In genomic region chr16:88731699-88732098, GRCh38 we compare ENCODE assay signal across 15 cellular contexts. TPM values are rescaled to one million over a fixed set of nuclear protein-coding genes. Genes with fewer than 3 reads are reported as not detected.
A peak's percentile ranks its signal among the peaks of the same experiment; 100 is the strongest.
DNase-seq lines count a peak whose midpoint lies in the region; ATAC-seq, FAIRE-seq and TF ChIP-seq lines count a peak whose summit lies in the region.
"Had no signal": no experiment of that assay in that cellular context is flagged by ENCODE, and none has a peak within 500 bp of the region (broad histone marks: within the 10 kb centered on the region; RNA-seq: fewer than 3 reads in every experiment).

No MANE protein-coding gene starts in this region.

- TF ChIP-seq CTCF in HepG2 (CRISPR knock-in tag; IDR thresholded peaks at IDR 0.05): no peak

- TF ChIP-seq POLR2A in HepG2 (IDR thresholded peaks at IDR 0.05; ENCODE audit: insufficient read depth in 1 of 2, low read depth in 2 of 2, low read length in 2 of 2): no peak

- TF ChIP-seq EP300 in HepG2 (IDR thresholded peaks at IDR 0.05; ENCODE audit: low read depth in 2 of 2, low read length in 2 of 2) (no peak), HepG2 (CRISPR knock-in tag; IDR thresholded peaks at IDR 0.05; ENCODE audit: borderline replicate concordance) (no peak)

- H3K27me3 ChIP-seq in H7 (ENCODE audit: control insufficient read depth, insufficient read depth, low read length) (no peaks in the 10 kb centered on the region), HepG2 (ENCODE audit: control insufficient read depth in 1 of 2, insufficient read depth in 2 of 2, low read length in 2 of 2) (no peaks in the 10 kb centered on the region)

- intact Hi-C loops in HepG2 (cut with micrococcal nuclease; ENCODE audit: unreplicated experiment): no loop called here

- BruUV-seq in HepG2 (replicated peaks; lab: Mats Ljungman, UMichigan): no TSS peak

- in situ Hi-C loops in HepG2 (cut with HindIII; ENCODE audit: extremely low pct_ligation_motif_present, low pct_unique_long_range_greater_than_20kb): no loop called here

- H4K20me1 ChIP-seq in HepG2 (ENCODE audit: insufficient read depth, low read length): no peaks in the 10 kb centered on the region

- no peaks in the 10 kb centered on the region for H3K79me2 ChIP-seq in HepG2 (ENCODE audit: insufficient read depth, low read length)

- H3K4me3 ChIP-seq in H7 (ENCODE audit: insufficient read depth, low read depth, low read length) (no peak overlapping the region), HepG2 (replicated peaks in 1 of 3; ENCODE audit: insufficient read depth in 1 of 3, low read depth in 2 of 3, low read length in 3 of 3) (no peak overlapping the region)
- H3K4me3 ChIP-seq: lung, thoracic aorta had no signal

- H3K9me3 ChIP-seq in HepG2 (ENCODE audit: low read length): no peaks in the 10 kb centered on the region
- H3K9me3 ChIP-seq: thoracic aorta had no signal

- H3K36me3 ChIP-seq in H7 (replicated peaks; ENCODE audit: control insufficient read depth, insufficient read depth, low read length): peaks cover 4% of the 10 kb centered on the region
- H3K36me3 ChIP-seq in HepG2 (replicated peaks in 1 of 2; ENCODE audit: control insufficient read depth in 1 of 2, insufficient read depth in 2 of 2, low read length in 2 of 2): peaks cover 41 to 63% of the 10 kb centered on the region in 2 experiments; a peak in 4 of 5 replicates

- H3K9ac ChIP-seq in HepG2 (ENCODE audit: insufficient read depth, low read depth, low read length): no peak overlapping the region

- peak; percentile 83 for DNase-seq in DMS 273 (lab: John Stamatoyannopoulos, UW; ENCODE audit: unreplicated experiment)
- DNase-seq in DMS 273 treated with DMSO at 0.1 percent for 48 hours (lab: John Stamatoyannopoulos, UW): no peak
- DNase-seq in H7: peak; percentile 93
- DNase-seq in SK-N-DZ (ENCODE audit: low spot score): peak; percentile 69
- DNase-seq in HepG2 (ENCODE audit: low spot score): no peak
- DNase-seq in KG1 (lab: John Stamatoyannopoulos, UW): no peak
- DNase-seq: activated naive CD8-positive, alpha-beta T cell treated with anti-CD3 and anti-CD28 coated beads for 36 hours; NCI-H345 had no signal

- no peak overlapping the region for H2AFZ ChIP-seq in HepG2 (ENCODE audit: low read length)

- peak; percentile 18; the same call in 2 of the 3 replicates for ATAC-seq in HepG2
- no peak for ATAC-seq in HG02840 (IDR thresholded peaks at IDR 0.05; ENCODE audit: low FRiP score, unreplicated experiment)
- ATAC-seq in GM18498 (IDR thresholded peaks at IDR 0.05; ENCODE audit: unreplicated experiment): no peak

- CTCF ChIA-PET in HepG2 (lab: Yijun Ruan, JAX; ENCODE audit: low intra/inter-chr PET ratio, low total read pairs): no interaction called here

- H3K4me1 ChIP-seq in HepG2 (ENCODE audit: insufficient read depth, low read length): no peaks in the 10 kb centered on the region

- FAIRE-seq in HepG2 (lab: Jason Lieb, UNC): no peak
- FAIRE-seq: A204.1, TTC549 had no signal

- H3K4me2 ChIP-seq in HepG2 (ENCODE audit: low read depth, low read length): no peak overlapping the region

- no peak overlapping the region for H3K27ac ChIP-seq in HepG2 (ENCODE audit: extremely low read length, insufficient read depth, low read length)
- H3K27ac ChIP-seq: epithelial cell of prostate, thoracic aorta had no signal

- TF ChIP-seq RAD21 in HepG2 (CRISPR knock-in tag; IDR thresholded peaks at IDR 0.05): no peak

- WGBS in HepG2 (ENCODE audit: low lambda C conversion rate): 95% methylated on average over 15 of the region's 15 CpGs

- POLR2A ChIA-PET in HepG2 (lab: Yijun Ruan, JAX): no interaction called here

RNA-seq across cellular contexts. Expression of gene CTU2, which starts 25.4 kb away (rescaled TPM):
- 33.1 and 38.4 TPM in 2 replicates for total RNA-seq in H7 (2014; rRNA removed; shearing (Covaris generic))
- polyA plus RNA-seq in SK-N-DZ (2014; cell fraction: cytosol; rRNA removed): 31.8 and 36.8 TPM in 2 replicates
- polyA plus RNA-seq in SK-N-DZ (2014; cell fraction: nucleus; rRNA removed): 56.6 and 109 TPM in 2 replicates
- 21.9 TPM in 2 replicates for total RNA-seq in HepG2 (2016; rRNA removed; fragmentation: Illumina TruSeq; extraction: Trizol)
- 11.4 and 12.8 TPM in 2 replicates for total RNA-seq in HepG2 (2016; cell fraction: cytosol; rRNA removed; fragmentation: Illumina TruSeq; extraction: Trizol; ENCODE audit: low read depth)
- total RNA-seq in HepG2 (2016; cell fraction: insoluble cytoplasmic fraction; rRNA removed; fragmentation: Illumina TruSeq; extraction: Trizol): 16.8 and 22.4 TPM in 2 replicates
- total RNA-seq in HepG2 (2016; cell fraction: membrane; rRNA removed; fragmentation: Illumina TruSeq; extraction: Trizol): 13.8 and 15.9 TPM in 2 replicates
- 16.7 and 17.2 TPM in 2 replicates for total RNA-seq in HepG2 (2016; cell fraction: nucleus; rRNA removed; fragmentation: Illumina TruSeq; extraction: Trizol)
- 13.3 and 18.5 TPM in 2 replicates for polyA plus RNA-seq in HepG2 (2011; rRNA removed)
- 11.8 and 19.4 TPM in 2 replicates for polyA plus RNA-seq in HepG2 (2011; cell fraction: cytosol; rRNA removed)
- 63.3 and 73.6 TPM in 2 replicates for polyA plus RNA-seq in HepG2 (2011; cell fraction: nucleus; rRNA removed)
- 11.6 and 15.1 TPM in 2 replicates for polyA plus RNA-seq in HepG2 (2012)
- 12.4 and 16.5 TPM in 2 replicates for polyA plus RNA-seq in HepG2 (2016; cell fraction: cytosol; fragmentation: Illumina TruSeq; extraction: Trizol; ENCODE audit: low read depth)
- polyA plus RNA-seq in HepG2 (2016; cell fraction: insoluble cytoplasmic fraction; fragmentation: Illumina TruSeq; extraction: Trizol; ENCODE audit: low read depth): 20.9 and 22.4 TPM in 2 replicates
- polyA plus RNA-seq in HepG2 (2016; cell fraction: membrane; fragmentation: Illumina TruSeq; extraction: Trizol; ENCODE audit: low read depth): 13.3 and 14.9 TPM in 2 replicates
- 39.4 and 44.9 TPM in 2 replicates for polyA plus RNA-seq in HepG2 (2016; cell fraction: nucleus; fragmentation: Illumina TruSeq; extraction: Trizol; ENCODE audit: insufficient read depth, low read depth)
- 23.1 and 25.7 TPM in 2 replicates for polyA minus RNA-seq in HepG2 (2011; rRNA and poly(A)+ RNA removed; ENCODE audit: low replicate concordance)
- 15.2 and 18.6 TPM in 2 replicates for polyA minus RNA-seq in HepG2 (2011; cell fraction: cytosol; rRNA and poly(A)+ RNA removed)
- 19.3 and 20.7 TPM in 2 replicates for polyA minus RNA-seq in HepG2 (2011; cell fraction: nucleus; rRNA and poly(A)+ RNA removed)

RNA-seq across cellular contexts. Expression of gene RNF166, which starts 25.5 kb away (rescaled TPM):
- 44.6 and 45.3 TPM in 2 replicates for total RNA-seq in H7 (2014; rRNA removed; shearing (Covaris generic))
- 50.9 and 65.7 TPM in 2 replicates for polyA plus RNA-seq in SK-N-DZ (2014; cell fraction: cytosol; rRNA removed)
- 115 and 130 TPM in 2 replicates for polyA plus RNA-seq in SK-N-DZ (2014; cell fraction: nucleus; rRNA removed)
- total RNA-seq in HepG2 (2016; rRNA removed; fragmentation: Illumina TruSeq; extraction: Trizol): 15.1 and 23.0 TPM in 2 replicates
- total RNA-seq in HepG2 (2016; cell fraction: cytosol; rRNA removed; fragmentation: Illumina TruSeq; extraction: Trizol; ENCODE audit: low read depth): 36.0 and 37.2 TPM in 2 replicates
- total RNA-seq in HepG2 (2016; cell fraction: insoluble cytoplasmic fraction; rRNA removed; fragmentation: Illumina TruSeq; extraction: Trizol): 17.3 and 23.3 TPM in 2 replicates
- total RNA-seq in HepG2 (2016; cell fraction: membrane; rRNA removed; fragmentation: Illumina TruSeq; extraction: Trizol): 41.6 and 45.9 TPM in 2 replicates
- total RNA-seq in HepG2 (2016; cell fraction: nucleus; rRNA removed; fragmentation: Illumina TruSeq; extraction: Trizol): 14.0 and 14.1 TPM in 2 replicates
- polyA plus RNA-seq in HepG2 (2011; rRNA removed): 21.4 and 26.2 TPM in 2 replicates
- 14.8 and 24.4 TPM in 2 replicates for polyA plus RNA-seq in HepG2 (2011; cell fraction: cytosol; rRNA removed)
- 83.8 and 91.3 TPM in 2 replicates for polyA plus RNA-seq in HepG2 (2011; cell fraction: nucleus; rRNA removed)
- 12.2 and 16.1 TPM in 2 replicates for polyA plus RNA-seq in HepG2 (2012)
- polyA plus RNA-seq in HepG2 (2016; cell fraction: cytosol; fragmentation: Illumina TruSeq; extraction: Trizol; ENCODE audit: low read depth): 22.9 and 25.4 TPM in 2 replicates
- polyA plus RNA-seq in HepG2 (2016; cell fraction: insoluble cytoplasmic fraction; fragmentation: Illumina TruSeq; extraction: Trizol; ENCODE audit: low read depth): 19.2 and 20.2 TPM in 2 replicates
- 32.0 and 34.1 TPM in 2 replicates for polyA plus RNA-seq in HepG2 (2016; cell fraction: membrane; fragmentation: Illumina TruSeq; extraction: Trizol; ENCODE audit: low read depth)
- polyA plus RNA-seq in HepG2 (2016; cell fraction: nucleus; fragmentation: Illumina TruSeq; extraction: Trizol; ENCODE audit: insufficient read depth, low read depth): 36.7 and 43.4 TPM in 2 replicates
- polyA minus RNA-seq in HepG2 (2011; rRNA and poly(A)+ RNA removed; ENCODE audit: low replicate concordance): 11.5 and 25.6 TPM in 2 replicates
- polyA minus RNA-seq in HepG2 (2011; cell fraction: cytosol; rRNA and poly(A)+ RNA removed): 12.9 and 17.8 TPM in 2 replicates
- polyA minus RNA-seq in HepG2 (2011; cell fraction: nucleus; rRNA and poly(A)+ RNA removed): 14.2 and 18.7 TPM in 2 replicates

RNA-seq across cellular contexts. Expression of gene SNAI3, which starts 45.4 kb away (rescaled TPM):
- 2.0 and 2.9 TPM in 2 replicates for total RNA-seq in H7 (2014; rRNA removed; shearing (Covaris generic))
- polyA plus RNA-seq in SK-N-DZ (2014; cell fraction: cytosol; rRNA removed): 0.22 and 0.82 TPM in 2 replicates
- polyA plus RNA-seq in SK-N-DZ (2014; cell fraction: nucleus; rRNA removed): 0.16 and 0.21 TPM in 2 replicates
- total RNA-seq in HepG2 (2016; rRNA removed; fragmentation: Illumina TruSeq; extraction: Trizol): 0.09 and 0.18 TPM in 2 replicates
- total RNA-seq in HepG2 (2016; cell fraction: cytosol; rRNA removed; fragmentation: Illumina TruSeq; extraction: Trizol; ENCODE audit: low read depth): not detected in 2 replicates
- total RNA-seq in HepG2 (2016; cell fraction: insoluble cytoplasmic fraction; rRNA removed; fragmentation: Illumina TruSeq; extraction: Trizol): 0.13 and 0.17 TPM in 2 replicates
- total RNA-seq in HepG2 (2016; cell fraction: membrane; rRNA removed; fragmentation: Illumina TruSeq; extraction: Trizol): 0.12 TPM in 1 of 2 replicates, not detected in the other
- total RNA-seq in HepG2 (2016; cell fraction: nucleus; rRNA removed; fragmentation: Illumina TruSeq; extraction: Trizol): not detected in 2 replicates
- polyA plus RNA-seq in HepG2 (2011; rRNA removed): 0.18 and 0.40 TPM in 2 replicates
- polyA plus RNA-seq in HepG2 (2011; cell fraction: cytosol; rRNA removed): 0.18 and 0.44 TPM in 2 replicates
- 0.35 and 0.64 TPM in 2 replicates for polyA plus RNA-seq in HepG2 (2011; cell fraction: nucleus; rRNA removed)
- 0.40 and 0.47 TPM in 2 replicates for polyA plus RNA-seq in HepG2 (2012)
- 0.08 TPM in 1 of 2 replicates, not detected in the other for polyA plus RNA-seq in HepG2 (2016; cell fraction: cytosol; fragmentation: Illumina TruSeq; extraction: Trizol; ENCODE audit: low read depth)
- polyA plus RNA-seq in HepG2 (2016; cell fraction: insoluble cytoplasmic fraction; fragmentation: Illumina TruSeq; extraction: Trizol; ENCODE audit: low read depth): 0.26 TPM in 1 of 2 replicates, not detected in the other
- 0.15 and 0.21 TPM in 2 replicates for polyA plus RNA-seq in HepG2 (2016; cell fraction: membrane; fragmentation: Illumina TruSeq; extraction: Trizol; ENCODE audit: low read depth)
- polyA plus RNA-seq in HepG2 (2016; cell fraction: nucleus; fragmentation: Illumina TruSeq; extraction: Trizol; ENCODE audit: insufficient read depth, low read depth): 0.27 TPM in 1 of 2 replicates, not detected in the other
- polyA minus RNA-seq in HepG2 (2011; rRNA and poly(A)+ RNA removed; ENCODE audit: low replicate concordance): 0.84 TPM in 1 of 2 replicates, not detected in the other
- not detected in 2 replicates for polyA minus RNA-seq in HepG2 (2011; cell fraction: cytosol; rRNA and poly(A)+ RNA removed)
- not detected in 2 replicates for polyA minus RNA-seq in HepG2 (2011; cell fraction: nucleus; rRNA and poly(A)+ RNA removed)

RNA-seq across cellular contexts. Expression of gene PIEZO1, which starts 53.3 kb away (rescaled TPM):
- 60.0 and 86.8 TPM in 2 replicates for total RNA-seq in H7 (2014; rRNA removed; shearing (Covaris generic))
- polyA plus RNA-seq in SK-N-DZ (2014; cell fraction: cytosol; rRNA removed): 37.9 and 52.7 TPM in 2 replicates
- polyA plus RNA-seq in SK-N-DZ (2014; cell fraction: nucleus; rRNA removed): 213 and 283 TPM in 2 replicates
- 32.5 and 85.0 TPM in 2 replicates for total RNA-seq in HepG2 (2016; rRNA removed; fragmentation: Illumina TruSeq; extraction: Trizol)
- 42.1 and 42.4 TPM in 2 replicates for total RNA-seq in HepG2 (2016; cell fraction: cytosol; rRNA removed; fragmentation: Illumina TruSeq; extraction: Trizol; ENCODE audit: low read depth)
- 27.7 and 89.8 TPM in 2 replicates for total RNA-seq in HepG2 (2016; cell fraction: insoluble cytoplasmic fraction; rRNA removed; fragmentation: Illumina TruSeq; extraction: Trizol)
- 37.0 TPM in 2 replicates for total RNA-seq in HepG2 (2016; cell fraction: membrane; rRNA removed; fragmentation: Illumina TruSeq; extraction: Trizol)
- 117 and 146 TPM in 2 replicates for total RNA-seq in HepG2 (2016; cell fraction: nucleus; rRNA removed; fragmentation: Illumina TruSeq; extraction: Trizol)
- 67.9 and 93.5 TPM in 2 replicates for polyA plus RNA-seq in HepG2 (2011; rRNA removed)
- polyA plus RNA-seq in HepG2 (2011; cell fraction: cytosol; rRNA removed): 42.8 and 69.2 TPM in 2 replicates
- polyA plus RNA-seq in HepG2 (2011; cell fraction: nucleus; rRNA removed): 643 and 860 TPM in 2 replicates
- 52.4 and 78.3 TPM in 2 replicates for polyA plus RNA-seq in HepG2 (2012)
- 12.7 and 13.6 TPM in 2 replicates for polyA plus RNA-seq in HepG2 (2016; cell fraction: cytosol; fragmentation: Illumina TruSeq; extraction: Trizol; ENCODE audit: low read depth)
- 33.4 and 36.7 TPM in 2 replicates for polyA plus RNA-seq in HepG2 (2016; cell fraction: insoluble cytoplasmic fraction; fragmentation: Illumina TruSeq; extraction: Trizol; ENCODE audit: low read depth)
- 20.6 and 22.7 TPM in 2 replicates for polyA plus RNA-seq in HepG2 (2016; cell fraction: membrane; fragmentation: Illumina TruSeq; extraction: Trizol; ENCODE audit: low read depth)
- polyA plus RNA-seq in HepG2 (2016; cell fraction: nucleus; fragmentation: Illumina TruSeq; extraction: Trizol; ENCODE audit: insufficient read depth, low read depth): 296 and 336 TPM in 2 replicates
- 101 and 184 TPM in 2 replicates for polyA minus RNA-seq in HepG2 (2011; rRNA and poly(A)+ RNA removed; ENCODE audit: low replicate concordance)
- polyA minus RNA-seq in HepG2 (2011; cell fraction: cytosol; rRNA and poly(A)+ RNA removed): 44.8 and 52.9 TPM in 2 replicates
- polyA minus RNA-seq in HepG2 (2011; cell fraction: nucleus; rRNA and poly(A)+ RNA removed): 89.5 and 109 TPM in 2 replicates

Comparison
In these comparisons a context has a peak if more than half of its experiments do, and no peak if none do; other contexts are left out.
1. DNase-seq: peak in DMS 273 (single experiment), H7 (single experiment) and SK-N-DZ (single experiment); none in DMS 273 treated with DMSO at 0.1 percent for 48 hours (single experiment), HepG2 (single experiment) and KG1 (single experiment).